Comparison of ENCODE assay signal across 20 cellular contexts in the genomic region with DNA sequence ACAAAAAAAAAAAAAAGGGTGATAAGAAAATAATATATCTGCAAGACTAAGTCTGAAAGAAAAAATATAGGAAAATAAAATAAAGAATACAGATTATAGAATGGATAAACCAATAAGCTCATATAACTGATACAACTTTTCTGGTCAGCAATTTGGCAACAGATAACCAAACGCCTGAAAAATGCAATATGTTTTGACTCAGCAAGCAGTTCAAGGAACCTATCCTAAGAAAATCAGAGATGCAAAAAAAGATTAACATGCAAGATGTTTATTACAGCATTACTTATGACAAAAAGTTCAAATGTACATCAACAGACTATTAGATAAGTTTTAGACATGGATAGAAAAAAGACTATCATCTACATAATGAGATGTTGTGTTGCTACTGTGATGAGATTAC.
"Had no signal": no experiment of that assay in that cellular context is flagged by ENCODE, and none has a peak within 500 bp of the region (broad histone marks: within the 10 kb centered on the region; RNA-seq: fewer than 3 reads in every experiment).

No MANE protein-coding gene starts in this region.

- DNase-seq: colonic mucosa; cortex of kidney; dermis blood vessel endothelial cell; dorsolateral prefrontal cortex; effector CD4-positive, alpha-beta T cell; effector CD8-positive, alpha-beta T cell; effector memory CD4-positive, alpha-beta T cell; effector memory CD8-positive, alpha-beta T cell; endodermal cell; erythroblast; esophagus squamous epithelium; foreskin fibroblast; foreskin keratinocyte; foreskin melanocyte; gastrocnemius medialis; glutamatergic neuron; head of caudate nucleus; heart left ventricle; heart right ventricle had no signal

- FAIRE-seq: endothelial cell of umbilical vein had no signal
